Comparison of ENCODE assay signal across 1 cellular context in the genomic region with DNA sequence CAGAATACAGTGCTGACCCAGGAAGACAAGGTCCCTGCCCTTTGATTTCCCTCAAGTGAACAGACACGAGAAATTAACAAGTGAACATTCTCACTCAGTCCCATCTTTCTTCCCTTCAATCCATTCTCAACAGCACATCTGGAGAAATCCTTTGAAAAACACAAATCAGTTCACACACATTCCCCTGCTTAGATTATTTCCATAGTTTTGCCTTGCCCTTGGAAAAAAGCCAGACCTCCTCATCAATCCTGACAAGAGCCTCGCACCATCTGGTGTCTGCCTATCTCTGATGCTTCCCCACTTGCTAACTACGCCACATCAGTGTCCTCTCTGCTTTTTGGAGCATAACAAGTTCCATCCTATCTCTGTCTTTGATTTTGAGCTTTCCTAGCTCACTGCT.
TF ChIP-seq lines count a peak whose summit lies in the region.

No MANE protein-coding gene starts in this region.

TF ChIP-seq in GM23338, 12 proteins besides CTCF, POLR2A, EP300 and RAD21 (continued from another document):
- TF ChIP-seq, protein P1, sequence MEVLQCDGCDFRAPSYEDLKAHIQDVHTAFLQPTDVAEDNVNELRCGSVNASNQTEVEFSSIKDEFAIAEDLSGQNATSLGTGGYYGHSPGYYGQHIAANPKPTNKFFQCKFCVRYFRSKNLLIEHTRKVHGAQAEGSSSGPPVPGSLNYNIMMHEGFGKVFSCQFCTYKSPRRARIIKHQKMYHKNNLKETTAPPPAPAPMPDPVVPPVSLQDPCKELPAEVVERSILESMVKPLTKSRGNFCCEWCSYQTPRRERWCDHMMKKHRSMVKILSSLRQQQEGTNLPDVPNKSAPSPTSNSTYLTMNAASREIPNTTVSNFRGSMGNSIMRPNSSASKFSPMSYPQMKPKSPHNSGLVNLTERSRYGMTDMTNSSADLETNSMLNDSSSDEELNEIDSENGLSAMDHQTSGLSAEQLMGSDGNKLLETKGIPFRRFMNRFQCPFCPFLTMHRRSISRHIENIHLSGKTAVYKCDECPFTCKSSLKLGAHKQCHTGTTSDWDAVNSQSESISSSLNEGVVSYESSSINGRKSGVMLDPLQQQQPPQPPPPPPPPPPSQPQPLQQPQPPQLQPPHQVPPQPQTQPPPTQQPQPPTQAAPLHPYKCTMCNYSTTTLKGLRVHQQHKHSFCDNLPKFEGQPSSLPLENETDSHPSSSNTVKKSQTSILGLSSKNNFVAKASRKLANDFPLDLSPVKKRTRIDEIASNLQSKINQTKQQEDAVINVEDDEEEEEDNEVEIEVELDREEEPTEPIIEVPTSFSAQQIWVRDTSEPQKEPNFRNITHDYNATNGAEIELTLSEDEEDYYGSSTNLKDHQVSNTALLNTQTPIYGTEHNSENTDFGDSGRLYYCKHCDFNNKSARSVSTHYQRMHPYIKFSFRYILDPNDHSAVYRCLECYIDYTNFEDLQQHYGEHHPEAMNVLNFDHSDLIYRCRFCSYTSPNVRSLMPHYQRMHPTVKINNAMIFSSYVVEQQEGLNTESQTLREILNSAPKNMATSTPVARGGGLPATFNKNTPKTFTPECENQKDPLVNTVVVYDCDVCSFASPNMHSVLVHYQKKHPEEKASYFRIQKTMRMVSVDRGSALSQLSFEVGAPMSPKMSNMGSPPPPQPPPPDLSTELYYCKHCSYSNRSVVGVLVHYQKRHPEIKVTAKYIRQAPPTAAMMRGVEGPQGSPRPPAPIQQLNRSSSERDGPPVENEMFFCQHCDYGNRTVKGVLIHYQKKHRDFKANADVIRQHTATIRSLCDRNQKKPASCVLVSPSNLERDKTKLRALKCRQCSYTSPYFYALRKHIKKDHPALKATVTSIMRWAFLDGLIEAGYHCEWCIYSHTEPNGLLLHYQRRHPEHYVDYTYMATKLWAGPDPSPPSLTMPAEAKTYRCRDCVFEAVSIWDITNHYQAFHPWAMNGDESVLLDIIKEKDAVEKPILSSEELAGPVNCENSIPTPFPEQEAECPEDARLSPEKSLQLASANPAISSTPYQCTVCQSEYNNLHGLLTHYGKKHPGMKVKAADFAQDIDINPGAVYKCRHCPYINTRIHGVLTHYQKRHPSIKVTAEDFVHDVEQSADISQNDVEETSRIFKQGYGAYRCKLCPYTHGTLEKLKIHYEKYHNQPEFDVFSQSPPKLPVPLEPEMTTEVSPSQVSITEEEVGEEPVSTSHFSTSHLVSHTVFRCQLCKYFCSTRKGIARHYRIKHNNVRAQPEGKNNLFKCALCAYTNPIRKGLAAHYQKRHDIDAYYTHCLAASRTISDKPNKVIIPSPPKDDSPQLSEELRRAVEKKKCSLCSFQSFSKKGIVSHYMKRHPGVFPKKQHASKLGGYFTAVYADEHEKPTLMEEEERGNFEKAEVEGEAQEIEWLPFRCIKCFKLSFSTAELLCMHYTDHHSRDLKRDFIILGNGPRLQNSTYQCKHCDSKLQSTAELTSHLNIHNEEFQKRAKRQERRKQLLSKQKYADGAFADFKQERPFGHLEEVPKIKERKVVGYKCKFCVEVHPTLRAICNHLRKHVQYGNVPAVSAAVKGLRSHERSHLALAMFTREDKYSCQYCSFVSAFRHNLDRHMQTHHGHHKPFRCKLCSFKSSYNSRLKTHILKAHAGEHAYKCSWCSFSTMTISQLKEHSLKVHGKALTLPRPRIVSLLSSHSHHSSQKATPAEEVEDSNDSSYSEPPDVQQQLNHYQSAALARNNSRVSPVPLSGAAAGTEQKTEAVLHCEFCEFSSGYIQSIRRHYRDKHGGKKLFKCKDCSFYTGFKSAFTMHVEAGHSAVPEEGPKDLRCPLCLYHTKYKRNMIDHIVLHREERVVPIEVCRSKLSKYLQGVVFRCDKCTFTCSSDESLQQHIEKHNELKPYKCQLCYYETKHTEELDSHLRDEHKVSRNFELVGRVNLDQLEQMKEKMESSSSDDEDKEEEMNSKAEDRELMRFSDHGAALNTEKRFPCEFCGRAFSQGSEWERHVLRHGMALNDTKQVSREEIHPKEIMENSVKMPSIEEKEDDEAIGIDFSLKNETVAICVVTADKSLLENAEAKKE (CRISPR knock-in tag; IDR thresholded peaks at IDR 0.05), result no peak
- no peak for TF ChIP-seq REST (IDR thresholded peaks at IDR 0.05; ENCODE audit: unreplicated experiment)
- TF ChIP-seq EZH2phosphoT487 (IDR thresholded peaks at IDR 0.05; ENCODE audit: unreplicated experiment), result no peak
- no peak for TF ChIP-seq POLR2AphosphoS5 (IDR thresholded peaks at IDR 0.05; ENCODE audit: low read depth)
TF ChIP-seq in GM23338: peak in this region for 0.
